In genomic region chr14:99546230-99546879, GRCh38 we compare ENCODE assay signal across 16 cellular contexts. TPM values are rescaled to one million over a fixed set of nuclear protein-coding genes. Genes with fewer than 3 reads are reported as not detected.
DNase-seq lines count a peak whose midpoint lies in the region; ATAC-seq and TF ChIP-seq lines count a peak whose summit lies in the region.
"Had no signal": no experiment of that assay in that cellular context is flagged by ENCODE, and none has a peak within 500 bp of the region (broad histone marks: within the 10 kb centered on the region; RNA-seq: fewer than 3 reads in every experiment).

No MANE protein-coding gene starts in this region.

- H3K27me3 Mint-ChIP-seq in osteocyte (ENCODE audit: unreplicated experiment): no peaks in the 10 kb centered on the region

- no peak overlapping the region for H3K27ac Mint-ChIP-seq in osteocyte (ENCODE audit: unreplicated experiment)
- H3K27ac Mint-ChIP-seq: CD14-positive monocyte, IgD-negative memory B cell had no signal

- no peaks in the 10 kb centered on the region for H3K36me3 ChIP-seq in iPS-20b (ENCODE audit: insufficient read depth, low read depth, low read length)
- no peaks in the 10 kb centered on the region for H3K36me3 ChIP-seq in sigmoid colon
- H3K36me3 ChIP-seq: neutrophil had no signal

- intact Hi-C loops in sigmoid colon (cut with DNase I): no loop called here

- no peak for ATAC-seq in GM18505 (IDR thresholded peaks at IDR 0.05; ENCODE audit: unreplicated experiment)

- TF ChIP-seq CTCF in sigmoid colon (IDR thresholded peaks at IDR 0.05): no peak
- TF ChIP-seq CTCF in osteocyte (IDR thresholded peaks at IDR 0.05): no peak

- peaks cover 31% of the 10 kb centered on the region for H3K4me1 ChIP-seq in iPS-20b (ENCODE audit: insufficient read depth, low read length)
- H3K4me1 ChIP-seq in sigmoid colon: peaks cover 0 to 96% (median 88%) of the 10 kb centered on the region in 4 donors

- no peaks in the 10 kb centered on the region for H3K36me3 Mint-ChIP-seq in osteocyte (ENCODE audit: unreplicated experiment)
- H3K36me3 Mint-ChIP-seq: CD14-positive monocyte had no signal

- no peak overlapping the region; the same call in 1 of the 2 replicates for H3K9ac ChIP-seq in iPS-20b (ENCODE audit: low read depth, low read length)

- DNase-seq in NCI-H1417 (lab: John Stamatoyannopoulos, UW): peak; percentile 60 to 85 (median 78)
- DNase-seq in NCI-H1417 treated with DMSO at 0.1 percent for 48 hours (lab: John Stamatoyannopoulos, UW): no peak
- DNase-seq in NCI-H345 treated with DMSO at 0.1 percent for 48 hours (lab: John Stamatoyannopoulos, UW; ENCODE audit: unreplicated experiment): peak; percentile 64
- no peak for DNase-seq in sigmoid colon
- DNase-seq in UCSD-AML1 (lab: John Stamatoyannopoulos, UW; ENCODE audit: unreplicated experiment): no peak
- DNase-seq in osteocyte (ENCODE audit: extremely low spot score, unreplicated experiment): no peak
- DNase-seq: 8988T, EL, foreskin fibroblast, HCEC 1CT, NCI-H526 treated with DMSO at 0.1 percent for 48 hours had no signal

- H3K9me3 ChIP-seq in iPS-20b (ENCODE audit: insufficient read depth, low read depth, low read length) (no peaks in the 10 kb centered on the region), sigmoid colon (no peaks in the 10 kb centered on the region)
- H3K9me3 ChIP-seq: neutrophil had no signal

- no peaks in the 10 kb centered on the region for H3K9me3 Mint-ChIP-seq in osteocyte (ENCODE audit: unreplicated experiment)
- H3K9me3 Mint-ChIP-seq: IgD-negative memory B cell had no signal

- H3K27me3 ChIP-seq in iPS-20b (ENCODE audit: insufficient read depth, low read length): 0 out of 2 replicates have a peak, but pooled peaks cover 4% of the 10 kb centered on the region
- no peaks in the 10 kb centered on the region for H3K27me3 ChIP-seq in sigmoid colon
- H3K27me3 ChIP-seq: neutrophil had no signal

- no peak for TF ChIP-seq POLR2A in sigmoid colon (IDR thresholded peaks at IDR 0.05)
- TF ChIP-seq POLR2A in GM18505 (IDR thresholded peaks at IDR 0.05; ENCODE audit: borderline replicate concordance, extremely low read depth, insufficient read depth, insufficient read length): no peak

- peak in 1 of 4 donors; percentile 18 for TF ChIP-seq EP300 in sigmoid colon (IDR thresholded peaks at IDR 0.05)

- H3K4me3 ChIP-seq in iPS-20b (ENCODE audit: low read length) (peak overlapping the region; percentile 25; the same call in 1 of the 2 replicates), sigmoid colon (no peak overlapping the region)

- H3K4me3 Mint-ChIP-seq in osteocyte (ENCODE audit: unreplicated experiment): no peak overlapping the region
- H3K4me3 Mint-ChIP-seq: IgD-negative memory B cell had no signal

- H3K4me1 Mint-ChIP-seq in osteocyte (ENCODE audit: unreplicated experiment): peaks cover 24% of the 10 kb centered on the region
- H3K4me1 Mint-ChIP-seq: CD14-positive monocyte had no signal

- WGBS in sigmoid colon, 2 donors: 71 to 75% methylated on average over 13 of the region's 13 CpGs

- H3K27ac ChIP-seq in iPS-20b (ENCODE audit: low read length) (no peak overlapping the region), sigmoid colon (peak overlapping the region in 3 of 4 donors; percentile 83 to 94 (median 91))
- H3K27ac ChIP-seq: neutrophil had no signal

RNA-seq across cellular contexts. Expression of gene CCDC85C, which starts 57.7 kb away (rescaled TPM):
- total RNA-seq in sigmoid colon: 10 to 100 TPM; 11.4 to 31.9 (median 23.9) TPM
- polyA plus RNA-seq in sigmoid colon: 10 to 100 TPM; 12.6 to 79.0 (median 49.9) TPM
- total RNA-seq in osteocyte: 4.4 and 5.1 TPM in 2 replicates

Comparison
In these comparisons a context has a peak if more than half of its experiments do, and no peak if none do; other contexts are left out.
1. DNase-seq: peak in NCI-H1417 (3 of 3) and NCI-H345 treated with DMSO at 0.1 percent for 48 hours (single experiment); none in NCI-H1417 treated with DMSO at 0.1 percent for 48 hours (single experiment), sigmoid colon (single experiment), UCSD-AML1 (single experiment) and osteocyte (single experiment).